In the genomic region with DNA sequence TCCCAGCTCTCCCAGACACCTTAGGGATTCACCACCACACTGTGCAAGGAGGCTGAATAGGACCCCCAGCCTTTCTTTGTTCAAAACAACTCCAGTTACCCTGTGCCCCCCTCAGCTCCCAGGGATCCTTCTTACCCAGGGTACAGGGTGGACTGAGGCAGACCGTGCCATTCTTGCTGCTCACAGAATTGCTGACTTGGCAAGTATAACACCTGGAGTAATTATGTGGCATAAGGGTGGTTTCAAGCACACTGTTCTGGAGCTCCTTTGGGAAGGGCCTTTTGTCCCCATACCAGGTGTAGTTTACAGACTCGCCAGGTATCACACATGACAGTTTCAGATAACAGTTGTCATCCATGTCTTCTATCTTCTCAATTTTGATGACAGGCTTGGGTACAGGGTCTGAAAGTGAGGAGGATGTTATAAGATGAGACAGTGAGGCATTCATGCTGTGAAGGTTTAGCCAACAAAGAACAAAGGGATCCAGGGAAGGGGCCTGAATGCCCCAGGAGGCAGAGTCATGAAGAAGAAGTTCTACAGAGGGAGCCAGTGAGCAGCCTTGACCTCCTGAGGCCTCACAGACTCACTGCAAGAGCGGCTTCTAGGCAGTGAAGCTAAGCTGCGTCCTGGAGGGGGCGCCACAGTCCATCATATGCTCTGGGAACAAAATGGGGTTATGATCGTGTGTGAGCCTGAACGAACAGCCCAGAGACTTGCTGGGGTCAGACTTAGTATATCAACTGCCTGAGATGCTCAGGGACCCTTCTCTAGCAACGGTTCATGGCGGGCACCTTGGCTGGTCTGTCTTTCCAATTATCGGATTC, we compare ENCODE assay signal across 8 cellular contexts. TPM values are rescaled to one million over a fixed set of nuclear protein-coding genes. Genes with fewer than 3 reads are reported as not detected.
A peak's percentile ranks its signal among the peaks of the same experiment; 100 is the strongest.
DNase-seq lines count a peak whose midpoint lies in the region; TF ChIP-seq lines count a peak whose summit lies in the region.

No MANE protein-coding gene starts in this region.

- peaks cover 4% of the 10 kb centered on the region for H3K9me3 Mint-ChIP-seq in activated T-helper 2 cell treated with anti-CD3 and anti-CD28 coated beads, Interferon-gamma antibody, Interleukin-2, Interleukin-4, amounts not matched to agents 10 μg/mL and 5 μg/mL and 100 μg/mL, durations not matched to agents 14 hours and 24 hours and 36 hours

- WGBS in smooth muscle cell (ENCODE audit: low lambda C conversion rate): 51% methylated on average over 10 of the region's 10 CpGs

- H3K4me1 Mint-ChIP-seq in activated T-helper 2 cell treated with anti-CD3 and anti-CD28 coated beads, Interferon-gamma antibody, Interleukin-2, Interleukin-4, amounts not matched to agents 10 μg/mL and 5 μg/mL and 100 μg/mL, durations not matched to agents 14 hours and 24 hours and 36 hours (ENCODE audit: low read depth): peaks cover 66% of the 10 kb centered on the region

- H3K36me3 ChIP-seq in SJCRH30 (no peaks in the 10 kb centered on the region), smooth muscle cell (ENCODE audit: low read depth) (no peaks in the 10 kb centered on the region)

- no peak overlapping the region for H2AFZ ChIP-seq in smooth muscle cell (ENCODE audit: low read depth)

- H3K4me3 Mint-ChIP-seq in activated T-helper 2 cell treated with anti-CD3 and anti-CD28 coated beads, Interferon-gamma antibody, Interleukin-2, Interleukin-4, amounts not matched to agents 10 μg/mL and 5 μg/mL and 100 μg/mL, durations not matched to agents 14 hours and 24 hours and 36 hours (ENCODE audit: low read depth): no peak overlapping the region

- H3K79me2 ChIP-seq in smooth muscle cell (ENCODE audit: low read depth): no peaks in the 10 kb centered on the region

- peaks cover 86% of the 10 kb centered on the region for H3K36me3 Mint-ChIP-seq in activated T-helper 2 cell treated with anti-CD3 and anti-CD28 coated beads, Interferon-gamma antibody, Interleukin-2, Interleukin-4, amounts not matched to agents 10 μg/mL and 5 μg/mL and 100 μg/mL, durations not matched to agents 14 hours and 24 hours and 36 hours (ENCODE audit: low read depth)

- H3K9ac ChIP-seq in smooth muscle cell (ENCODE audit: low read depth): no peak overlapping the region

- peak; percentile 82 for DNase-seq in SIG-M5 treated with dmso at 0.1 percent for 504 hours (lab: John Stamatoyannopoulos, UW; ENCODE audit: unreplicated experiment)
- DNase-seq in SIG-M5 (lab: John Stamatoyannopoulos, UW): no peak
- peak; percentile 22 for DNase-seq in HK-2 (ENCODE audit: unreplicated experiment)
- DNase-seq in SJCRH30: peak; percentile 54 to 69
- DNase-seq in activated T-helper 2 cell treated with anti-CD3 and anti-CD28 coated beads, Interferon-gamma antibody, Interleukin-2, Interleukin-4, amounts not matched to agents 10 μg/mL and 5 μg/mL and 100 μg/mL, durations not matched to agents 14 hours and 24 hours and 36 hours (ENCODE audit: low spot score): peak; percentile 80
- peak; percentile 89 for DNase-seq in cardiac septum (ENCODE audit: low spot score)
- DNase-seq in smooth muscle cell (lab: John Stamatoyannopoulos, UW; ENCODE audit: unreplicated experiment): no peak
- no peak for DNase-seq in putamen (ENCODE audit: low spot score)

- no peaks in the 10 kb centered on the region for H3K27me3 ChIP-seq in SJCRH30
- no peaks in the 10 kb centered on the region for H3K27me3 ChIP-seq in smooth muscle cell (ENCODE audit: low read depth)

- no peak overlapping the region for H3K4me2 ChIP-seq in smooth muscle cell

- peak; percentile 74 for TF ChIP-seq CTCF in smooth muscle cell (IDR thresholded peaks at IDR 0.05; ENCODE audit: borderline replicate concordance, insufficient read depth, poor library complexity, severe bottlenecking)

- H3K4me1 ChIP-seq in SJCRH30 (no peaks in the 10 kb centered on the region), smooth muscle cell (ENCODE audit: low read depth) (no peaks in the 10 kb centered on the region)

- no peaks in the 10 kb centered on the region for H3F3A ChIP-seq in smooth muscle cell (ENCODE audit: low read depth)

- H3K9me3 ChIP-seq in SJCRH30 (replicated peaks) (no peaks in the 10 kb centered on the region), smooth muscle cell (replicated peaks; ENCODE audit: low read depth) (no peaks in the 10 kb centered on the region)

- H3K4me3 ChIP-seq in SJCRH30: no peak overlapping the region
- H3K4me3 ChIP-seq in smooth muscle cell: no peak overlapping the region

- no peaks in the 10 kb centered on the region for H4K20me1 ChIP-seq in smooth muscle cell (ENCODE audit: low read depth)

- H3K27ac Mint-ChIP-seq in activated T-helper 2 cell treated with anti-CD3 and anti-CD28 coated beads, Interferon-gamma antibody, Interleukin-2, Interleukin-4, amounts not matched to agents 10 μg/mL and 5 μg/mL and 100 μg/mL, durations not matched to agents 14 hours and 24 hours and 36 hours: peak overlapping the region; percentile 94

- intact Hi-C loops in activated T-helper 2 cell treated with anti-CD3 and anti-CD28 coated beads, Interferon-gamma antibody, Interleukin-2, Interleukin-4, amounts not matched to agents 10 μg/mL and 5 μg/mL and 100 μg/mL, durations not matched to agents 14 hours and 24 hours and 36 hours (cut with micrococcal nuclease): loop anchor here (1.0 to 5.0 kb wide), 6 partner anchors 46 to 431 kb away; no protein-coding TSS in a partner anchor
- intact Hi-C loops in cardiac septum (cut with DNase I): no loop called here

- H3K27me3 Mint-ChIP-seq in activated T-helper 2 cell treated with anti-CD3 and anti-CD28 coated beads, Interferon-gamma antibody, Interleukin-2, Interleukin-4, amounts not matched to agents 10 μg/mL and 5 μg/mL and 100 μg/mL, durations not matched to agents 14 hours and 24 hours and 36 hours (ENCODE audit: low read depth): no peaks in the 10 kb centered on the region

- H3K27ac ChIP-seq in SJCRH30: no peak overlapping the region
- no peak overlapping the region for H3K27ac ChIP-seq in smooth muscle cell (ENCODE audit: low read depth)

RNA-seq across cellular contexts. Expression of a gene that starts 30.3 kb away (rescaled TPM):
- total RNA-seq in SJCRH30 (2014; rRNA removed; shearing (Covaris generic)): not detected in 2 replicates
- 101 and 103 TPM in 2 replicates for total RNA-seq in activated T-helper 2 cell treated with anti-CD3 and anti-CD28 coated beads, Interferon-gamma antibody, Interleukin-2, Interleukin-4, amounts not matched to agents 10 μg/mL and 5 μg/mL and 100 μg/mL, durations not matched to agents 14 hours and 24 hours and 36 hours
- total RNA-seq in cardiac septum (1.00 TPM), smooth muscle cell (not detected in 2 replicates)
- 0.37 TPM in 1 of 2 replicates, not detected in the other for polyA plus RNA-seq in smooth muscle cell

RNA-seq across cellular contexts. Expression of a gene that starts 34.4 kb away (rescaled TPM):
- not detected in 2 replicates for total RNA-seq in SJCRH30 (2014; rRNA removed; shearing (Covaris generic))
- 74.6 and 78.8 TPM in 2 replicates for total RNA-seq in activated T-helper 2 cell treated with anti-CD3 and anti-CD28 coated beads, Interferon-gamma antibody, Interleukin-2, Interleukin-4, amounts not matched to agents 10 μg/mL and 5 μg/mL and 100 μg/mL, durations not matched to agents 14 hours and 24 hours and 36 hours
- 1.0 TPM for total RNA-seq in cardiac septum
- not detected in 2 replicates for total RNA-seq in smooth muscle cell
- polyA plus RNA-seq in smooth muscle cell: not detected in 2 replicates

RNA-seq across cellular contexts. Expression of a gene that starts 57.8 kb away (rescaled TPM):
- not detected in 2 replicates for total RNA-seq in SJCRH30 (2014; rRNA removed; shearing (Covaris generic))
- 4.1 and 5.5 TPM in 2 replicates for total RNA-seq in activated T-helper 2 cell treated with anti-CD3 and anti-CD28 coated beads, Interferon-gamma antibody, Interleukin-2, Interleukin-4, amounts not matched to agents 10 μg/mL and 5 μg/mL and 100 μg/mL, durations not matched to agents 14 hours and 24 hours and 36 hours
- total RNA-seq in cardiac septum (1.2 TPM), smooth muscle cell (not detected in 2 replicates)
- polyA plus RNA-seq in smooth muscle cell: 0.38 TPM in 1 of 2 replicates, not detected in the other

Comparison
In these comparisons a context has a peak if more than half of its experiments do, and no peak if none do; other contexts are left out.
1. DNase-seq: peak in SIG-M5 treated with dmso at 0.1 percent for 504 hours (single experiment), HK-2 (single experiment), SJCRH30 (2 of 2), activated T-helper 2 cell treated with anti-CD3 and anti-CD28 coated beads, Interferon-gamma antibody, Interleukin-2, Interleukin-4, amounts not matched to agents 10 μg/mL and 5 μg/mL and 100 μg/mL, durations not matched to agents 14 hours and 24 hours and 36 hours (single experiment) and cardiac septum (single experiment); none in SIG-M5 (single experiment), smooth muscle cell (single experiment) and putamen (single experiment).
2. RNA of a gene that starts 30.3 kb away (total RNA-seq): 101 to 103 TPM in activated T-helper 2 cell treated with anti-CD3 and anti-CD28 coated beads, Interferon-gamma antibody, Interleukin-2, Interleukin-4, amounts not matched to agents 10 μg/mL and 5 μg/mL and 100 μg/mL, durations not matched to agents 14 hours and 24 hours and 36 hours; 1.00 TPM in cardiac septum (single experiment), not detected in SJCRH30 and not detected in smooth muscle cell; every median in the first group is over 10 times any median in the second.
3. RNA of a gene that starts 34.4 kb away (total RNA-seq): 74.6 to 78.8 TPM in activated T-helper 2 cell treated with anti-CD3 and anti-CD28 coated beads, Interferon-gamma antibody, Interleukin-2, Interleukin-4, amounts not matched to agents 10 μg/mL and 5 μg/mL and 100 μg/mL, durations not matched to agents 14 hours and 24 hours and 36 hours; 1.0 TPM in cardiac septum (single experiment), not detected in SJCRH30 and not detected in smooth muscle cell; every median in the first group is over 10 times any median in the second.